Comparison of ENCODE assay signal across 8 cellular contexts in genomic region chr3:99875573-99875924, GRCh38. TPM values are rescaled to one million over a fixed set of nuclear protein-coding genes. Genes with fewer than 3 reads are reported as not detected.
DNase-seq lines count a peak whose midpoint lies in the region; ATAC-seq and TF ChIP-seq lines count a peak whose summit lies in the region.

No MANE protein-coding gene starts in this region.

- no peak overlapping the region for H2AFZ ChIP-seq in ACC112 (ENCODE audit: low read length, unreplicated experiment)

- H3K79me2 ChIP-seq in ACC112 (ENCODE audit: control insufficient read depth, insufficient read depth, low read length, unreplicated experiment) = peaks cover 61% of the 10 kb centered on the region

- H3K27ac Mint-ChIP-seq in activated T-helper 1 cell treated with anti-CD3 and anti-CD28 coated beads, Interleukin-12 subunit alpha, Interleukin-12 subunit beta, Interleukin-2, Interleukin-4 antibody, amounts not matched to agents 30 ng/mL and 10 ng/mL and 1 ng/mL, durations not matched to agents 14 hours and 24 hours and 36 hours = no peak overlapping the region
- peak overlapping the region; percentile 95 for H3K27ac Mint-ChIP-seq in progenitor cell of endocrine pancreas

- peaks cover 22% of the 10 kb centered on the region for H3K36me3 Mint-ChIP-seq in activated T-helper 1 cell treated with anti-CD3 and anti-CD28 coated beads, Interleukin-12 subunit alpha, Interleukin-12 subunit beta, Interleukin-2, Interleukin-4 antibody, amounts not matched to agents 30 ng/mL and 10 ng/mL and 1 ng/mL, durations not matched to agents 14 hours and 24 hours and 36 hours (ENCODE audit: low read depth)
- no peaks in the 10 kb centered on the region for H3K36me3 Mint-ChIP-seq in progenitor cell of endocrine pancreas (ENCODE audit: insufficient read depth)

- DNase-seq in activated T-helper 1 cell treated with anti-CD3 and anti-CD28 coated beads, Interleukin-12 subunit alpha, Interleukin-12 subunit beta, Interleukin-2, Interleukin-4 antibody, amounts not matched to agents 30 ng/mL and 10 ng/mL and 1 ng/mL, durations not matched to agents 14 hours and 24 hours and 36 hours (ENCODE audit: low spot score) = no peak
- DNase-seq in Right ventricle myocardium superior (no peak), progenitor cell of endocrine pancreas (ENCODE audit: low spot score, unreplicated experiment) (no peak), inferior parietal cortex (ENCODE audit: extremely low spot score) (no peak), GM19240 (ENCODE audit: insufficient read length, low spot score) (no peak)
- no peak for DNase-seq in stimulated activated CD4-positive, alpha-beta T cell treated with anti-CD3 and anti-CD28 coated beads, Interleukin-1b, Interleukin-23, amount 100 ng/mL, for 48 hours

- peak overlapping the region; percentile 73 for H3K27ac ChIP-seq in ACC112 (ENCODE audit: low read depth, low read length)

- H3K27me3 ChIP-seq in ACC112 (ENCODE audit: insufficient read depth, low read length) = no peaks in the 10 kb centered on the region

- peaks cover 49% of the 10 kb centered on the region for H3K4me1 ChIP-seq in ACC112 (ENCODE audit: control insufficient read depth, insufficient read depth, low read length, unreplicated experiment)

- TF ChIP-seq CTCF in progenitor cell of endocrine pancreas (IDR thresholded peaks at IDR 0.05; ENCODE audit: unreplicated experiment) = no peak

- H3K9me3 Mint-ChIP-seq in activated T-helper 1 cell treated with anti-CD3 and anti-CD28 coated beads, Interleukin-12 subunit alpha, Interleukin-12 subunit beta, Interleukin-2, Interleukin-4 antibody, amounts not matched to agents 30 ng/mL and 10 ng/mL and 1 ng/mL, durations not matched to agents 14 hours and 24 hours and 36 hours = no peaks in the 10 kb centered on the region
- H3K9me3 Mint-ChIP-seq in progenitor cell of endocrine pancreas (ENCODE audit: low read depth) = no peaks in the 10 kb centered on the region

- intact Hi-C loops in activated T-helper 1 cell treated with anti-CD3 and anti-CD28 coated beads, Interleukin-12 subunit alpha, Interleukin-12 subunit beta, Interleukin-2, Interleukin-4 antibody, amounts not matched to agents 30 ng/mL and 10 ng/mL and 1 ng/mL, durations not matched to agents 14 hours and 24 hours and 36 hours (cut with micrococcal nuclease) = loop anchor here (1.0 to 10.0 kb wide), 3 partner anchors 9 to 1311 kb away; partner anchors contain the start of gene CMSS1
- intact Hi-C loops in Right ventricle myocardium superior (cut with DNase I) = loop anchor here (10.0 kb wide), 1 partner anchor 169 kb away; no protein-coding TSS in a partner anchor

- H3K4me1 Mint-ChIP-seq in activated T-helper 1 cell treated with anti-CD3 and anti-CD28 coated beads, Interleukin-12 subunit alpha, Interleukin-12 subunit beta, Interleukin-2, Interleukin-4 antibody, amounts not matched to agents 30 ng/mL and 10 ng/mL and 1 ng/mL, durations not matched to agents 14 hours and 24 hours and 36 hours (ENCODE audit: low read depth) = peaks cover 60% of the 10 kb centered on the region
- peaks cover 43% of the 10 kb centered on the region for H3K4me1 Mint-ChIP-seq in progenitor cell of endocrine pancreas (ENCODE audit: low read depth)

- H3K4me3 Mint-ChIP-seq in activated T-helper 1 cell treated with anti-CD3 and anti-CD28 coated beads, Interleukin-12 subunit alpha, Interleukin-12 subunit beta, Interleukin-2, Interleukin-4 antibody, amounts not matched to agents 30 ng/mL and 10 ng/mL and 1 ng/mL, durations not matched to agents 14 hours and 24 hours and 36 hours = peak overlapping the region; percentile 82
- H3K4me3 Mint-ChIP-seq in progenitor cell of endocrine pancreas (ENCODE audit: low read depth) = peak overlapping the region; percentile 87

- ATAC-seq in HG03108 (IDR thresholded peaks at IDR 0.05; ENCODE audit: unreplicated experiment) (peak; percentile 10), Right ventricle myocardium superior (ENCODE audit: poor library complexity) (peak; percentile 64)

- H3K4me3 ChIP-seq in ACC112 (ENCODE audit: low read depth, low read length) = peak overlapping the region; percentile 91

- peaks cover 14% of the 10 kb centered on the region for H3K27me3 Mint-ChIP-seq in activated T-helper 1 cell treated with anti-CD3 and anti-CD28 coated beads, Interleukin-12 subunit alpha, Interleukin-12 subunit beta, Interleukin-2, Interleukin-4 antibody, amounts not matched to agents 30 ng/mL and 10 ng/mL and 1 ng/mL, durations not matched to agents 14 hours and 24 hours and 36 hours (ENCODE audit: insufficient read depth)
- no peaks in the 10 kb centered on the region for H3K27me3 Mint-ChIP-seq in progenitor cell of endocrine pancreas

- peaks cover 11% of the 10 kb centered on the region; the same call in 1 of the 2 replicates for H3K36me3 ChIP-seq in ACC112 (ENCODE audit: insufficient read depth, low read length)

RNA-seq across cellular contexts. Expression of gene CMSS1, which starts 57.9 kb away (rescaled TPM):
- 108 and 121 TPM in 2 replicates for total RNA-seq in activated T-helper 1 cell treated with anti-CD3 and anti-CD28 coated beads, Interleukin-12 subunit alpha, Interleukin-12 subunit beta, Interleukin-2, Interleukin-4 antibody, amounts not matched to agents 30 ng/mL and 10 ng/mL and 1 ng/mL, durations not matched to agents 14 hours and 24 hours and 36 hours
- total RNA-seq in Right ventricle myocardium superior (36.9 TPM), progenitor cell of endocrine pancreas (35.7 and 43.5 TPM in 2 replicates)
